Comparison of ENCODE assay signal across 18 cellular contexts in genomic region chr14:22384974-22385526, GRCh38.
DNase-seq lines count a peak whose midpoint lies in the region; ATAC-seq and TF ChIP-seq lines count a peak whose summit lies in the region.
"Had no signal": no experiment of that assay in that cellular context is flagged by ENCODE, and none has a peak within 500 bp of the region (broad histone marks: within the 10 kb centered on the region; RNA-seq: fewer than 3 reads in every experiment).

No MANE protein-coding gene starts in this region.

- peak overlapping the region; percentile 36 for H3K27ac Mint-ChIP-seq in activated naive CD4-positive, alpha-beta T cell treated with anti-CD3 and anti-CD28 coated beads for 36 hours
- peak overlapping the region; percentile 95 for H3K27ac Mint-ChIP-seq in stimulated activated memory B cell treated with anti-CD40 and anti-IgM and Interleukin-4, amounts not matched to agents 10 μg/mL and 1 μg/mL and 100 μg/mL, for 72 hours
- H3K27ac Mint-ChIP-seq: CD4-positive, CD25-positive, alpha-beta regulatory T cell; HFFc6 had no signal

- H3K27ac ChIP-seq in KOPT-K1 (ENCODE audit: low read depth, low read length, poor library complexity, severe bottlenecking) (peak overlapping the region; percentile 83), hepatocyte (peak overlapping the region; percentile 36), heart right ventricle (no peak overlapping the region)
- H3K27ac ChIP-seq: 22Rv1 had no signal

- no peaks in the 10 kb centered on the region for H3K9me3 ChIP-seq in KOPT-K1 (ENCODE audit: insufficient read depth, low read length, poor library complexity, severe bottlenecking)
- H3K9me3 ChIP-seq in hepatocyte (ENCODE audit: low read depth), result no peaks in the 10 kb centered on the region
- H3K9me3 ChIP-seq in heart right ventricle, result no peaks in the 10 kb centered on the region

- H3K27me3 ChIP-seq in hepatocyte (no peaks in the 10 kb centered on the region), H7 (ENCODE audit: control insufficient read depth, insufficient read depth, low read length) (no peaks in the 10 kb centered on the region), heart right ventricle (peaks cover 0 to 24% (median 19%) of the 10 kb centered on the region in 7 donors)

- H3K36me3 ChIP-seq in KOPT-K1 (ENCODE audit: insufficient read depth, low read length) (no peaks in the 10 kb centered on the region), hepatocyte (replicated peaks; ENCODE audit: insufficient read depth, low read depth) (no peaks in the 10 kb centered on the region), H7 (replicated peaks; ENCODE audit: control insufficient read depth, insufficient read depth, low read length) (no peaks in the 10 kb centered on the region), heart right ventricle (no peaks in the 10 kb centered on the region)

- intact Hi-C loops in activated naive CD4-positive, alpha-beta T cell treated with anti-CD3 and anti-CD28 coated beads for 36 hours (cut with micrococcal nuclease), result no loop called here
- intact Hi-C loops in heart right ventricle (cut with DNase I), result loop anchor here in 9 of 10 donors (5.0 to 10.0 kb wide), 8 partner anchors 87 to 470 kb away; partner anchors contain the start of gene SLC7A7 (in 1 of the 9)

- H3K4me1 ChIP-seq in hepatocyte (ENCODE audit: insufficient read depth) (peaks cover 7% of the 10 kb centered on the region), heart right ventricle (peaks cover 0 to 12% (median 3%) of the 10 kb centered on the region in 9 donors)

- no peak overlapping the region for H2AFZ ChIP-seq in hepatocyte

- no peaks in the 10 kb centered on the region for H3K36me3 Mint-ChIP-seq in activated naive CD4-positive, alpha-beta T cell treated with anti-CD3 and anti-CD28 coated beads for 36 hours (ENCODE audit: low read depth)
- no peaks in the 10 kb centered on the region for H3K36me3 Mint-ChIP-seq in stimulated activated memory B cell treated with anti-CD40 and anti-IgM and Interleukin-4, amounts not matched to agents 10 μg/mL and 1 μg/mL and 100 μg/mL, for 72 hours
- H3K36me3 Mint-ChIP-seq: CD4-positive, CD25-positive, alpha-beta regulatory T cell had no signal

- WGBS in hepatocyte (ENCODE audit: low lambda C conversion rate, missing lambda C conversion rate), result 52% methylated on average over 2 of the region's 2 CpGs
- 81 to 84% methylated on average over 2 of the region's 2 CpGs for WGBS in heart right ventricle, 2 donors

- H3K4me3 ChIP-seq in hepatocyte (no peak overlapping the region), H7 (ENCODE audit: insufficient read depth, low read depth, low read length) (no peak overlapping the region), heart right ventricle (no peak overlapping the region)

- H3K9me2 ChIP-seq in hepatocyte (replicated peaks; ENCODE audit: insufficient read depth), result no peaks in the 10 kb centered on the region

- TF ChIP-seq CTCF in hepatocyte (IDR thresholded peaks at IDR 0.05; ENCODE audit: poor library complexity) (no peak), heart right ventricle (IDR thresholded peaks at IDR 0.05) (no peak)

- H3K4me2 ChIP-seq in hepatocyte, result no peak overlapping the region

- no peak for DNase-seq in activated naive CD4-positive, alpha-beta T cell treated with anti-CD3 and anti-CD28 coated beads for 36 hours
- no peak for DNase-seq in activated naive CD4-positive, alpha-beta T cell treated with Interleukin-2 at 50 U/mL for 16 hours
- DNase-seq in hepatocyte (ENCODE audit: low spot score) (no peak), H7 (no peak), heart right ventricle (no peak)
- no peak for DNase-seq in stimulated activated CD4-positive, alpha-beta T cell treated with anti-CD3 and anti-CD28 coated beads, Interleukin-12 subunit alpha, Interleukin-12 subunit beta, amount 100 ng/mL, for 4 hours
- DNase-seq: AML-193; Calu3; CD4-positive, CD25-positive, alpha-beta regulatory T cell; GF-D8; HFFc6; NCI-H1105 treated with DMSO at 0.1 percent for 48 hours; NCI-H1694; NCI-H2081 treated with DMSO at 0.1 percent for 48 hours had no signal

- no peaks in the 10 kb centered on the region for H3K27me3 Mint-ChIP-seq in activated naive CD4-positive, alpha-beta T cell treated with anti-CD3 and anti-CD28 coated beads for 36 hours (ENCODE audit: low read depth)
- H3K27me3 Mint-ChIP-seq in stimulated activated memory B cell treated with anti-CD40 and anti-IgM and Interleukin-4, amounts not matched to agents 10 μg/mL and 1 μg/mL and 100 μg/mL, for 72 hours, result no peaks in the 10 kb centered on the region
- H3K27me3 Mint-ChIP-seq: CD4-positive, CD25-positive, alpha-beta regulatory T cell had no signal

- no peak for ATAC-seq in stimulated activated memory B cell treated with anti-CD40 and anti-IgM and Interleukin-4, amounts not matched to agents 10 μg/mL and 1 μg/mL and 100 μg/mL, for 72 hours
- no peak for ATAC-seq in heart right ventricle
- ATAC-seq: Right ventricle myocardium inferior had no signal

- H3K9me3 Mint-ChIP-seq in activated naive CD4-positive, alpha-beta T cell treated with anti-CD3 and anti-CD28 coated beads for 36 hours, result no peaks in the 10 kb centered on the region
- no peaks in the 10 kb centered on the region for H3K9me3 Mint-ChIP-seq in stimulated activated memory B cell treated with anti-CD40 and anti-IgM and Interleukin-4, amounts not matched to agents 10 μg/mL and 1 μg/mL and 100 μg/mL, for 72 hours
- H3K9me3 Mint-ChIP-seq: CD4-positive, CD25-positive, alpha-beta regulatory T cell; HFFc6 had no signal

- CTCF ChIA-PET in activated naive CD4-positive, alpha-beta T cell treated with anti-CD3 and anti-CD28 coated beads for 36 hours (lab: Charles Lee), result no interaction called here

- no peak overlapping the region for H3K4me3 Mint-ChIP-seq in activated naive CD4-positive, alpha-beta T cell treated with anti-CD3 and anti-CD28 coated beads for 36 hours
- H3K4me3 Mint-ChIP-seq in stimulated activated memory B cell treated with anti-CD40 and anti-IgM and Interleukin-4, amounts not matched to agents 10 μg/mL and 1 μg/mL and 100 μg/mL, for 72 hours, result no peak overlapping the region
- H3K4me3 Mint-ChIP-seq: HFFc6 had no signal

- H3K79me2 ChIP-seq in hepatocyte, result no peaks in the 10 kb centered on the region

- H4K20me1 ChIP-seq in hepatocyte (ENCODE audit: insufficient read depth, poor library complexity, severe bottlenecking), result no peaks in the 10 kb centered on the region

- H3K4me1 Mint-ChIP-seq in activated naive CD4-positive, alpha-beta T cell treated with anti-CD3 and anti-CD28 coated beads for 36 hours (ENCODE audit: low read depth), result no peaks in the 10 kb centered on the region
- peaks cover 71% of the 10 kb centered on the region for H3K4me1 Mint-ChIP-seq in stimulated activated memory B cell treated with anti-CD40 and anti-IgM and Interleukin-4, amounts not matched to agents 10 μg/mL and 1 μg/mL and 100 μg/mL, for 72 hours
- H3K4me1 Mint-ChIP-seq: CD4-positive, CD25-positive, alpha-beta regulatory T cell had no signal

Comparison
In these comparisons a context has a peak if more than half of its experiments do, and no peak if none do; other contexts are left out.
1. H3K27ac ChIP-seq: peak in KOPT-K1 (single experiment) and hepatocyte (single experiment); none in heart right ventricle (0 of 10).